ENCODE assay signal across 8 cellular contexts in the genomic region with DNA sequence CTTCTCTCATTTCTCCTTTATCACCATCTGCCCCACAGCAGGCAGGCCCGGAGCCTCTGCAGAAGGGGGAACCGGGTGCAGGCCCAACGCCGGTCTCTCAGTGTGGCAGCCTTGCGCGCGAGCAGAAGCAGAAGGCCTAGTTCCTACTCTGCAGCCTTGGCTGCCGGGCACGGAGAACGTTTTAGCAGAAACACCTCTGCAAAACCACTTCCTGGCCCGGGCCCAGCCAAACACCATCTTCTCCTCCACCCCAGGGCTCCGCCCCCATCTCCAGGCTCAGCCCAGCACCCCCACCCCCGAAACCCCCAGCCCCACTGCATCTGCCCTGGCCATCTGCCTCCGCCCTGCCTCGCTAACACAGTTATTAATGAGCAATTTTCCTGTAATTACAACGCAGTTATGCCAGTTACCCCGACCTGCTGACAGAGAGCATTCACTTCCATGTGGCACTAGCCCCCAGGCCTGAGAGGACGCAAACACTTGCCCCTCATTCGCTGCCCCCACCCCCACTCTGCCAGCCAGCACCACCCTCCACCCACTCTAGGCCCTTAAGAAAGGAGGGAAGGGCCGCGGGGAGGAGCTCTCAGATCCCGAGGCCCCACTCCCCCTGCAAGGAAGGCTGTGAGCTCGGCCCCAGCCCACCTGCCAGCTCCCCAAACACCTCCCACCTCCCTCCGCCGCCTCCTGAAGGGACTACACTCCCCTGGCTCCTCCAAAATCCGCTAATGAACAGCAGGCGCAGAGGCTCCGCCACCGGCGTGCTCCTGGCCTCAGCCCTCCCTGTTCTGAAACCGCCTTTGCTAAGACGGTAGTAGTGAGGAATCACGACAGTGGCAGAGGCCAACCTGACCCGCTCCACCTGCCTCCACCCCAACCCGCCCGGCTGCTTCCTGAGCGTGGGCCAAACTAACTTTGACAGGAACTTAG. TPM values are rescaled to one million over a fixed set of nuclear protein-coding genes. Genes with fewer than 3 reads are reported as not detected.
DNase-seq lines count a peak whose midpoint lies in the region; ATAC-seq and TF ChIP-seq lines count a peak whose summit lies in the region.

No MANE protein-coding gene starts in this region.

- H3K27me3 ChIP-seq in WERI-Rb-1 (ENCODE audit: insufficient read depth, low read depth, severe bottlenecking): no peaks in the 10 kb centered on the region

- H3K4me1 Mint-ChIP-seq in naive B cell: peaks cover 38 to 83% (median 82%) of the 10 kb centered on the region in 3 donors
- peaks cover 53% of the 10 kb centered on the region for H3K4me1 Mint-ChIP-seq in stimulated activated naive CD8-positive, alpha-beta T cell treated with anti-CD3 and anti-CD28 coated beads, Interleukin-15, Interleukin-2, amounts not matched to agents 100 ng/mL and 50 ng/mL, for 24 hours (ENCODE audit: low read depth)

- no peaks in the 10 kb centered on the region for H3K9me3 ChIP-seq in WERI-Rb-1 (ENCODE audit: severe bottlenecking)

- ATAC-seq in GM18502 (IDR thresholded peaks at IDR 0.05; ENCODE audit: poor library complexity, unreplicated experiment): peak; percentile 47
- ATAC-seq in HG03520 (IDR thresholded peaks at IDR 0.05; ENCODE audit: unreplicated experiment): peak; percentile 37
- peak; percentile 85 to 87 for ATAC-seq in naive B cell (ENCODE audit: low read depth in 2 of 2)

- H3K27me3 Mint-ChIP-seq in naive B cell: no peaks in the 10 kb centered on the region
- no peaks in the 10 kb centered on the region for H3K27me3 Mint-ChIP-seq in stimulated activated naive CD8-positive, alpha-beta T cell treated with anti-CD3 and anti-CD28 coated beads, Interleukin-15, Interleukin-2, amounts not matched to agents 100 ng/mL and 50 ng/mL, for 24 hours

- H3K4me3 Mint-ChIP-seq in naive B cell: peak overlapping the region; percentile 34 to 95 (median 87)
- peak overlapping the region; percentile 91 for H3K4me3 Mint-ChIP-seq in stimulated activated naive CD8-positive, alpha-beta T cell treated with anti-CD3 and anti-CD28 coated beads, Interleukin-15, Interleukin-2, amounts not matched to agents 100 ng/mL and 50 ng/mL, for 24 hours

- peak overlapping the region; percentile 99 for H3K27ac ChIP-seq in WERI-Rb-1

- H3K27ac Mint-ChIP-seq in naive B cell: peak overlapping the region; percentile 97 to 99 (median 99)
- peak overlapping the region; percentile 99 for H3K27ac Mint-ChIP-seq in stimulated activated naive CD8-positive, alpha-beta T cell treated with anti-CD3 and anti-CD28 coated beads, Interleukin-15, Interleukin-2, amounts not matched to agents 100 ng/mL and 50 ng/mL, for 24 hours

- H3K9me3 Mint-ChIP-seq in naive B cell: peaks cover 0 to 3% (median 0%) of the 10 kb centered on the region in 7 donors
- no peaks in the 10 kb centered on the region for H3K9me3 Mint-ChIP-seq in stimulated activated naive CD8-positive, alpha-beta T cell treated with anti-CD3 and anti-CD28 coated beads, Interleukin-15, Interleukin-2, amounts not matched to agents 100 ng/mL and 50 ng/mL, for 24 hours

- DNase-seq in WERI-Rb-1: peak; percentile 90
- peak; percentile 53 for DNase-seq in cerebellar cortex (ENCODE audit: low spot score)
- peak; percentile 87 for DNase-seq in naive B cell
- DNase-seq in A172 (ENCODE audit: low spot score): no peak
- DNase-seq in hepatic stellate cell (ENCODE audit: low spot score): no peak

- peak overlapping the region; percentile 36 for H3K4me3 ChIP-seq in WERI-Rb-1 (ENCODE audit: low read depth, low read length)

- no peak for TF ChIP-seq CTCF in WERI-Rb-1 (IDR thresholded peaks at IDR 0.05; ENCODE audit: low read depth, low read length)

- no peaks in the 10 kb centered on the region for H3K36me3 ChIP-seq in WERI-Rb-1

- H3K36me3 Mint-ChIP-seq in naive B cell: no peaks in the 10 kb centered on the region
- no peaks in the 10 kb centered on the region for H3K36me3 Mint-ChIP-seq in stimulated activated naive CD8-positive, alpha-beta T cell treated with anti-CD3 and anti-CD28 coated beads, Interleukin-15, Interleukin-2, amounts not matched to agents 100 ng/mL and 50 ng/mL, for 24 hours (ENCODE audit: low read depth)

RNA-seq across cellular contexts. Expression of gene FBRSL1, which starts 44.7 kb away (rescaled TPM):
- 1 to 10 TPM in 5 of 6 donors, under 1 TPM in 1; 0.60 to 5.8 (median 2.9) TPM for polyA plus RNA-seq in naive B cell (ENCODE audit: low read depth in 6 of 6)
- total RNA-seq in A172 (2014; rRNA removed; shearing (Covaris generic)): 12.6 and 22.5 TPM in 2 replicates

Comparison
In these comparisons a context has a peak if more than half of its experiments do, and no peak if none do; other contexts are left out.
1. DNase-seq: peak in WERI-Rb-1 (single experiment), cerebellar cortex (single experiment) and naive B cell (single experiment); none in A172 (single experiment) and hepatic stellate cell (single experiment).
2. Peak in every context shown above with its lines, with median percentiles within 50 percentile points of each other: ATAC-seq.